ENCODE assay signal across 1 cellular context in the genomic region with DNA sequence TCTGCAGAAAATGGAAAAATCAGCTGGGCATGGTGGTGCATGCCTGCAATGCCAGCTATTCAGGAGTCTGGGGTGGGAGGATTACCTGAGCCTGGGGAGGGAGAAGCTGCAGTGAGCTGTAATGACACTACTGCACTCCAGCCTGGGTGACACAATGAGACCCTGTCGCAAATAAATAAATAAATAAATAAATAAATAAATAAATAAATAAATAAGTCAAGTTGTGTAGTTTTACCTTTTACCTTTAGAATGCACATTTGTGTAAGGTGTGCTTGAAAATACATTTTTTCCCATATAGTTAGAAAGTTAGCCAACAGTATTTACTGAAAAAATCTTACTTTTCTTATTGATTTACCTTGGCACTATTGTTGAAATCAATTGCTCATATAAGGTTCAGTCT.
TF ChIP-seq lines count a peak whose summit lies in the region.

No MANE protein-coding gene starts in this region.

TF ChIP-seq in HEK293, 187 proteins besides CTCF, POLR2A, EP300 and RAD21 (continued from another document):
- TF ChIP-seq, protein P1, sequence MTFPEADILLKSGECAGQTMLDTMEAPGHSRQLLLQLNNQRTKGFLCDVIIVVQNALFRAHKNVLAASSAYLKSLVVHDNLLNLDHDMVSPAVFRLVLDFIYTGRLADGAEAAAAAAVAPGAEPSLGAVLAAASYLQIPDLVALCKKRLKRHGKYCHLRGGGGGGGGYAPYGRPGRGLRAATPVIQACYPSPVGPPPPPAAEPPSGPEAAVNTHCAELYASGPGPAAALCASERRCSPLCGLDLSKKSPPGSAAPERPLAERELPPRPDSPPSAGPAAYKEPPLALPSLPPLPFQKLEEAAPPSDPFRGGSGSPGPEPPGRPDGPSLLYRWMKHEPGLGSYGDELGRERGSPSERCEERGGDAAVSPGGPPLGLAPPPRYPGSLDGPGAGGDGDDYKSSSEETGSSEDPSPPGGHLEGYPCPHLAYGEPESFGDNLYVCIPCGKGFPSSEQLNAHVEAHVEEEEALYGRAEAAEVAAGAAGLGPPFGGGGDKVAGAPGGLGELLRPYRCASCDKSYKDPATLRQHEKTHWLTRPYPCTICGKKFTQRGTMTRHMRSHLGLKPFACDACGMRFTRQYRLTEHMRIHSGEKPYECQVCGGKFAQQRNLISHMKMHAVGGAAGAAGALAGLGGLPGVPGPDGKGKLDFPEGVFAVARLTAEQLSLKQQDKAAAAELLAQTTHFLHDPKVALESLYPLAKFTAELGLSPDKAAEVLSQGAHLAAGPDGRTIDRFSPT (tag by site-specific recombination; IDR thresholded peaks at IDR 0.05), result no peak
- TF ChIP-seq ZNF624 (tag by site-specific recombination; IDR thresholded peaks at IDR 0.05) (no peak), ZNF707 (tag by site-specific recombination; IDR thresholded peaks at IDR 0.05) (no peak)
TF ChIP-seq in HEK293: peak in this region for 18.
